Comparison of ENCODE assay signal across 9 cellular contexts in the genomic region with DNA sequence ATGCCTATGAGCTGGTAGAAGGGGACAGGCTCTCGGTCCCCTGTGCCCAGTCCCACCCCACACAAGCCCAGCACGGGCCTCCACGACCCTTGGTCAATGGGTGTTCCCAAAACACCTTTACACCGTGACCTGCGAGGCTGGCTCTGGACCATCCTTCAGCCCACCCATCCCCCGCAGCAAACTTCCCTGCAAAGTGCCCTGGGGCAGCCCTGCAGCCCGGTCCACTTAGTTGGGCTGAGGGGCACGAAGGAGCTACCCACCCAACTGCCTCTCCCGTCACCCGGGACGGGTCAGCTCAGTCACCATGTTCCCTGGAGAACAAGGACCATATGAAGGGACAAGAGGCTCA. TPM values are rescaled to one million over a fixed set of nuclear protein-coding genes. Genes with fewer than 3 reads are reported as not detected.
A peak's percentile ranks its signal among the peaks of the same experiment; 100 is the strongest.
DNase-seq lines count a peak whose midpoint lies in the region; ATAC-seq and TF ChIP-seq lines count a peak whose summit lies in the region.
"Had no signal": no experiment of that assay in that cellular context is flagged by ENCODE, and none has a peak within 500 bp of the region (broad histone marks: within the 10 kb centered on the region; RNA-seq: fewer than 3 reads in every experiment).

No MANE protein-coding gene starts in this region.

- CTCF ChIA-PET in activated CD8-positive, alpha-beta memory T cell treated with anti-CD3 and anti-CD28 coated beads, Interleukin-2, amount 10 ng/mL, durations not matched to agents 7 days and 5 days (lab: Charles Lee): interaction anchor here (1.0 to 1.2 kb wide), 2 partner anchors 24 to 26 kb away, joined by 3 read pairs; no protein-coding TSS in a partner anchor

- H3K9me3 ChIP-seq in mucosa of descending colon (no peaks in the 10 kb centered on the region), thymus (ENCODE audit: control insufficient read depth) (no peaks in the 10 kb centered on the region)

- H3K4me1 ChIP-seq in mucosa of descending colon (ENCODE audit: low read depth) (peaks cover 61% of the 10 kb centered on the region), thymus (ENCODE audit: control insufficient read depth, insufficient read depth, low read length) (peaks cover 60% of the 10 kb centered on the region)

- no peaks in the 10 kb centered on the region for H3K27me3 ChIP-seq in thymus (ENCODE audit: control insufficient read depth, insufficient read depth)

- peaks cover 63% of the 10 kb centered on the region for H3K4me1 Mint-ChIP-seq in activated CD8-positive, alpha-beta memory T cell treated with anti-CD3 and anti-CD28 coated beads, Interleukin-2, amount 10 ng/mL, durations not matched to agents 7 days and 5 days

- no peak for TF ChIP-seq CTCF in mucosa of descending colon (IDR thresholded peaks at IDR 0.05)

- no peak for ATAC-seq in activated CD8-positive, alpha-beta memory T cell treated with anti-CD3 and anti-CD28 coated beads, Interleukin-2, amount 10 ng/mL, durations not matched to agents 7 days and 5 days
- ATAC-seq in mucosa of descending colon (no peak), GM18520 (IDR thresholded peaks at IDR 0.05; ENCODE audit: unreplicated experiment) (no peak)

- H3K27me3 Mint-ChIP-seq in activated CD8-positive, alpha-beta memory T cell treated with anti-CD3 and anti-CD28 coated beads, Interleukin-2, amount 10 ng/mL, durations not matched to agents 7 days and 5 days: no peaks in the 10 kb centered on the region

- H3K9me3 Mint-ChIP-seq in activated CD8-positive, alpha-beta memory T cell treated with anti-CD3 and anti-CD28 coated beads, Interleukin-2, amount 10 ng/mL, durations not matched to agents 7 days and 5 days (ENCODE audit: low read depth): no peaks in the 10 kb centered on the region

- DNase-seq in activated CD8-positive, alpha-beta memory T cell treated with anti-CD3 and anti-CD28 coated beads, Interleukin-2, amount 10 ng/mL, durations not matched to agents 7 days and 5 days: no peak
- no peak for DNase-seq in activated CD8-positive, alpha-beta memory T cell treated with anti-CD3 and anti-CD28 coated beads for 24 hours
- DNase-seq in mucosa of descending colon (peak in 2 of 3 donors; percentile 41 to 54), DMS114 treated with DMSO at 0.1 percent for 48 hours (lab: John Stamatoyannopoulos, UW; ENCODE audit: unreplicated experiment) (no peak), NCI-H2196 treated with DMSO at 0.1 percent for 48 hours (lab: John Stamatoyannopoulos, UW; ENCODE audit: unreplicated experiment) (no peak)
- DNase-seq: NCI-H1436 treated with DMSO at 0.1 percent for 48 hours had no signal

- no peak overlapping the region for H3K4me3 ChIP-seq in mucosa of descending colon
- H3K4me3 ChIP-seq in thymus (ENCODE audit: low read length): no peak overlapping the region

- peaks cover 78% of the 10 kb centered on the region for H3K36me3 Mint-ChIP-seq in activated CD8-positive, alpha-beta memory T cell treated with anti-CD3 and anti-CD28 coated beads, Interleukin-2, amount 10 ng/mL, durations not matched to agents 7 days and 5 days

- H3K4me3 Mint-ChIP-seq in activated CD8-positive, alpha-beta memory T cell treated with anti-CD3 and anti-CD28 coated beads, Interleukin-2, amount 10 ng/mL, durations not matched to agents 7 days and 5 days: peak overlapping the region; percentile 21

- intact Hi-C loops in mucosa of descending colon (cut with DNase I, micrococcal nuclease): no loop called here

- H3K36me3 ChIP-seq in mucosa of descending colon (ENCODE audit: low read depth): peaks cover 3% of the 10 kb centered on the region
- peaks cover 97% of the 10 kb centered on the region for H3K36me3 ChIP-seq in thymus (ENCODE audit: control insufficient read depth, insufficient read depth)

- peak overlapping the region; percentile 95 for H3K27ac Mint-ChIP-seq in activated CD8-positive, alpha-beta memory T cell treated with anti-CD3 and anti-CD28 coated beads, Interleukin-2, amount 10 ng/mL, durations not matched to agents 7 days and 5 days

- 86% methylated on average over 11 of the region's 11 CpGs for WGBS in thymus

- H3K27ac ChIP-seq in cingulate gyrus (ENCODE audit: low read depth, low read length) (peak overlapping the region; percentile 60), thymus (ENCODE audit: low read depth) (peak overlapping the region; percentile 82)

RNA-seq across cellular contexts. Expression of gene WDR1, which starts 23.4 kb away (rescaled TPM):
- total RNA-seq in activated CD8-positive, alpha-beta memory T cell treated with anti-CD3 and anti-CD28 coated beads, Interleukin-2, amount 10 ng/mL, durations not matched to agents 7 days and 5 days: 100 to 1,000 TPM; 481 to 538 TPM
- total RNA-seq in mucosa of descending colon: 100 to 1,000 TPM; 366 to 467 (median 380) TPM
- 141 TPM for polyA plus RNA-seq in thymus

Comparison
In these comparisons a context has a peak if more than half of its experiments do, and no peak if none do; other contexts are left out.
1. DNase-seq: peak in mucosa of descending colon (2 of 3); none in activated CD8-positive, alpha-beta memory T cell treated with anti-CD3 and anti-CD28 coated beads, Interleukin-2, amount 10 ng/mL, durations not matched to agents 7 days and 5 days (single experiment), activated CD8-positive, alpha-beta memory T cell treated with anti-CD3 and anti-CD28 coated beads for 24 hours (single experiment), DMS114 treated with DMSO at 0.1 percent for 48 hours (single experiment) and NCI-H2196 treated with DMSO at 0.1 percent for 48 hours (single experiment).